Comparison of ENCODE assay signal across 1 cellular context in the genomic region with DNA sequence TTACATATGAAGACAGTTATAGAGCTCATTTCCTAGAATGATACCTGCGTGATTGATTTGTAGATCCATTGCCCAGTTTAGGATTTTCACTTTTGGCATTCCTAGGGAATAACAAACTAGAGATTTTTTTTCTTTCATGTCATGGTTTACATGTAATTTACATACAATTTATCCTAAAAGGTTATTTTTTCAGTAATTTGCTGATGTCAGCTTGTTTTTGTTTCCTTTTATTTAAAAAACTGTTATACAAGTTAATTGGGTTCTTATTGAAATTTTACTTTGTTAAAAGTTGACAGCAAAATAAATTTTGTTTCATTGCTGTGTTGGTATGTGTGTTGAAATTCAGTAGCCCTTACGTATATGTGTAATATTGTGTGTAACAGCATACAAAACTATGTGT.
TF ChIP-seq lines count a peak whose summit lies in the region.

No MANE protein-coding gene starts in this region.

TF ChIP-seq in K562, 482 proteins besides CTCF, POLR2A, EP300 and RAD21 (continued from another document):
- no peak for TF ChIP-seq MNT (conservative IDR thresholded peaks at IDR 0.05)
- TF ChIP-seq FOXJ3 (CRISPR knock-in tag; IDR thresholded peaks at IDR 0.05): no peak
- TF ChIP-seq FOXA1 (IDR thresholded peaks at IDR 0.05; ENCODE audit: borderline replicate concordance): no peak
- no peak for TF ChIP-seq GABPB1 (CRISPR knock-in tag; IDR thresholded peaks at IDR 0.05)
- TF ChIP-seq, protein P1, sequence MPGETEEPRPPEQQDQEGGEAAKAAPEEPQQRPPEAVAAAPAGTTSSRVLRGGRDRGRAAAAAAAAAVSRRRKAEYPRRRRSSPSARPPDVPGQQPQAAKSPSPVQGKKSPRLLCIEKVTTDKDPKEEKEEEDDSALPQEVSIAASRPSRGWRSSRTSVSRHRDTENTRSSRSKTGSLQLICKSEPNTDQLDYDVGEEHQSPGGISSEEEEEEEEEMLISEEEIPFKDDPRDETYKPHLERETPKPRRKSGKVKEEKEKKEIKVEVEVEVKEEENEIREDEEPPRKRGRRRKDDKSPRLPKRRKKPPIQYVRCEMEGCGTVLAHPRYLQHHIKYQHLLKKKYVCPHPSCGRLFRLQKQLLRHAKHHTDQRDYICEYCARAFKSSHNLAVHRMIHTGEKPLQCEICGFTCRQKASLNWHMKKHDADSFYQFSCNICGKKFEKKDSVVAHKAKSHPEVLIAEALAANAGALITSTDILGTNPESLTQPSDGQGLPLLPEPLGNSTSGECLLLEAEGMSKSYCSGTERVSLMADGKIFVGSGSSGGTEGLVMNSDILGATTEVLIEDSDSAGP (CRISPR knock-in tag; IDR thresholded peaks at IDR 0.05): no peak
- TF ChIP-seq FOXM1 (IDR thresholded peaks at IDR 0.05; ENCODE audit: low read depth): no peak
- TF ChIP-seq FOXM1 (CRISPR knock-in tag; IDR thresholded peaks at IDR 0.05; ENCODE audit: low read depth): no peak
- TF ChIP-seq, protein P2, sequence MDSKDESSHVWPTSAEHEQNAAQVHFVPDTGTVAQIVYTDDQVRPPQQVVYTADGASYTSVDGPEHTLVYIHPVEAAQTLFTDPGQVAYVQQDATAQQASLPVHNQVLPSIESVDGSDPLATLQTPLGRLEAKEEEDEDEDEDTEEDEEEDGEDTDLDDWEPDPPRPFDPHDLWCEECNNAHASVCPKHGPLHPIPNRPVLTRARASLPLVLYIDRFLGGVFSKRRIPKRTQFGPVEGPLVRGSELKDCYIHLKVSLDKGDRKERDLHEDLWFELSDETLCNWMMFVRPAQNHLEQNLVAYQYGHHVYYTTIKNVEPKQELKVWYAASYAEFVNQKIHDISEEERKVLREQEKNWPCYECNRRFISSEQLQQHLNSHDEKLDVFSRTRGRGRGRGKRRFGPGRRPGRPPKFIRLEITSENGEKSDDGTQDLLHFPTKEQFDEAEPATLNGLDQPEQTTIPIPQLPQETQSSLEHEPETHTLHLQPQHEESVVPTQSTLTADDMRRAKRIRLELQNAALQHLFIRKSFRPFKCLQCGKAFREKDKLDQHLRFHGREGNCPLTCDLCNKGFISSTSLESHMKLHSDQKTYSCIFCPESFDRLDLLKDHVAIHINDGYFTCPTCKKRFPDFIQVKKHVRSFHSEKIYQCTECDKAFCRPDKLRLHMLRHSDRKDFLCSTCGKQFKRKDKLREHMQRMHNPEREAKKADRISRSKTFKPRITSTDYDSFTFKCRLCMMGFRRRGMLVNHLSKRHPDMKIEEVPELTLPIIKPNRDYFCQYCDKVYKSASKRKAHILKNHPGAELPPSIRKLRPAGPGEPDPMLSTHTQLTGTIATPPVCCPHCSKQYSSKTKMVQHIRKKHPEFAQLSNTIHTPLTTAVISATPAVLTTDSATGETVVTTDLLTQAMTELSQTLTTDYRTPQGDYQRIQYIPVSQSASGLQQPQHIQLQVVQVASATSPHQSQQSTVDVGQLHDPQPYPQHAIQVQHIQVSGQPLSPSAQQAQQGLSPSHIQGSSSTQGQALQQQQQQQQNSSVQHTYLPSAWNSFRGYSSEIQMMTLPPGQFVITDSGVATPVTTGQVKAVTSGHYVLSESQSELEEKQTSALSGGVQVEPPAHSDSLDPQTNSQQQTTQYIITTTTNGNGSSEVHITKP (IDR thresholded peaks at IDR 0.05; ENCODE audit: partially characterized antibody): no peak
- peak; percentile 87 for TF ChIP-seq MAFG (tag; conservative IDR thresholded peaks at IDR 0.05)
- no peak for TF ChIP-seq FIP1L1 (IDR thresholded peaks at IDR 0.05; ENCODE audit: low read depth, low read length, poor library complexity, severe bottlenecking)
- TF ChIP-seq ZNF449 (CRISPR knock-in tag; IDR thresholded peaks at IDR 0.05): no peak
- peak; percentile 93 for TF ChIP-seq MAFF (IDR thresholded peaks at IDR 0.05; ENCODE audit: low read length)
- peak; percentile 90 for TF ChIP-seq C11orf30 (IDR thresholded peaks at IDR 0.05; ENCODE audit: low read depth)
- TF ChIP-seq POLR3G (IDR thresholded peaks at IDR 0.05; ENCODE audit: extremely low read depth, insufficient read length, insufficient replicate concordance): no peak
- no peak for TF ChIP-seq STAT5A (IDR thresholded peaks at IDR 0.05; ENCODE audit: borderline replicate concordance, low read length)
- TF ChIP-seq ZNF316 (IDR thresholded peaks at IDR 0.05): peak; percentile 97
- TF ChIP-seq NCOA1 (IDR thresholded peaks at IDR 0.05; ENCODE audit: low read depth): no peak
- TF ChIP-seq, protein P3, sequence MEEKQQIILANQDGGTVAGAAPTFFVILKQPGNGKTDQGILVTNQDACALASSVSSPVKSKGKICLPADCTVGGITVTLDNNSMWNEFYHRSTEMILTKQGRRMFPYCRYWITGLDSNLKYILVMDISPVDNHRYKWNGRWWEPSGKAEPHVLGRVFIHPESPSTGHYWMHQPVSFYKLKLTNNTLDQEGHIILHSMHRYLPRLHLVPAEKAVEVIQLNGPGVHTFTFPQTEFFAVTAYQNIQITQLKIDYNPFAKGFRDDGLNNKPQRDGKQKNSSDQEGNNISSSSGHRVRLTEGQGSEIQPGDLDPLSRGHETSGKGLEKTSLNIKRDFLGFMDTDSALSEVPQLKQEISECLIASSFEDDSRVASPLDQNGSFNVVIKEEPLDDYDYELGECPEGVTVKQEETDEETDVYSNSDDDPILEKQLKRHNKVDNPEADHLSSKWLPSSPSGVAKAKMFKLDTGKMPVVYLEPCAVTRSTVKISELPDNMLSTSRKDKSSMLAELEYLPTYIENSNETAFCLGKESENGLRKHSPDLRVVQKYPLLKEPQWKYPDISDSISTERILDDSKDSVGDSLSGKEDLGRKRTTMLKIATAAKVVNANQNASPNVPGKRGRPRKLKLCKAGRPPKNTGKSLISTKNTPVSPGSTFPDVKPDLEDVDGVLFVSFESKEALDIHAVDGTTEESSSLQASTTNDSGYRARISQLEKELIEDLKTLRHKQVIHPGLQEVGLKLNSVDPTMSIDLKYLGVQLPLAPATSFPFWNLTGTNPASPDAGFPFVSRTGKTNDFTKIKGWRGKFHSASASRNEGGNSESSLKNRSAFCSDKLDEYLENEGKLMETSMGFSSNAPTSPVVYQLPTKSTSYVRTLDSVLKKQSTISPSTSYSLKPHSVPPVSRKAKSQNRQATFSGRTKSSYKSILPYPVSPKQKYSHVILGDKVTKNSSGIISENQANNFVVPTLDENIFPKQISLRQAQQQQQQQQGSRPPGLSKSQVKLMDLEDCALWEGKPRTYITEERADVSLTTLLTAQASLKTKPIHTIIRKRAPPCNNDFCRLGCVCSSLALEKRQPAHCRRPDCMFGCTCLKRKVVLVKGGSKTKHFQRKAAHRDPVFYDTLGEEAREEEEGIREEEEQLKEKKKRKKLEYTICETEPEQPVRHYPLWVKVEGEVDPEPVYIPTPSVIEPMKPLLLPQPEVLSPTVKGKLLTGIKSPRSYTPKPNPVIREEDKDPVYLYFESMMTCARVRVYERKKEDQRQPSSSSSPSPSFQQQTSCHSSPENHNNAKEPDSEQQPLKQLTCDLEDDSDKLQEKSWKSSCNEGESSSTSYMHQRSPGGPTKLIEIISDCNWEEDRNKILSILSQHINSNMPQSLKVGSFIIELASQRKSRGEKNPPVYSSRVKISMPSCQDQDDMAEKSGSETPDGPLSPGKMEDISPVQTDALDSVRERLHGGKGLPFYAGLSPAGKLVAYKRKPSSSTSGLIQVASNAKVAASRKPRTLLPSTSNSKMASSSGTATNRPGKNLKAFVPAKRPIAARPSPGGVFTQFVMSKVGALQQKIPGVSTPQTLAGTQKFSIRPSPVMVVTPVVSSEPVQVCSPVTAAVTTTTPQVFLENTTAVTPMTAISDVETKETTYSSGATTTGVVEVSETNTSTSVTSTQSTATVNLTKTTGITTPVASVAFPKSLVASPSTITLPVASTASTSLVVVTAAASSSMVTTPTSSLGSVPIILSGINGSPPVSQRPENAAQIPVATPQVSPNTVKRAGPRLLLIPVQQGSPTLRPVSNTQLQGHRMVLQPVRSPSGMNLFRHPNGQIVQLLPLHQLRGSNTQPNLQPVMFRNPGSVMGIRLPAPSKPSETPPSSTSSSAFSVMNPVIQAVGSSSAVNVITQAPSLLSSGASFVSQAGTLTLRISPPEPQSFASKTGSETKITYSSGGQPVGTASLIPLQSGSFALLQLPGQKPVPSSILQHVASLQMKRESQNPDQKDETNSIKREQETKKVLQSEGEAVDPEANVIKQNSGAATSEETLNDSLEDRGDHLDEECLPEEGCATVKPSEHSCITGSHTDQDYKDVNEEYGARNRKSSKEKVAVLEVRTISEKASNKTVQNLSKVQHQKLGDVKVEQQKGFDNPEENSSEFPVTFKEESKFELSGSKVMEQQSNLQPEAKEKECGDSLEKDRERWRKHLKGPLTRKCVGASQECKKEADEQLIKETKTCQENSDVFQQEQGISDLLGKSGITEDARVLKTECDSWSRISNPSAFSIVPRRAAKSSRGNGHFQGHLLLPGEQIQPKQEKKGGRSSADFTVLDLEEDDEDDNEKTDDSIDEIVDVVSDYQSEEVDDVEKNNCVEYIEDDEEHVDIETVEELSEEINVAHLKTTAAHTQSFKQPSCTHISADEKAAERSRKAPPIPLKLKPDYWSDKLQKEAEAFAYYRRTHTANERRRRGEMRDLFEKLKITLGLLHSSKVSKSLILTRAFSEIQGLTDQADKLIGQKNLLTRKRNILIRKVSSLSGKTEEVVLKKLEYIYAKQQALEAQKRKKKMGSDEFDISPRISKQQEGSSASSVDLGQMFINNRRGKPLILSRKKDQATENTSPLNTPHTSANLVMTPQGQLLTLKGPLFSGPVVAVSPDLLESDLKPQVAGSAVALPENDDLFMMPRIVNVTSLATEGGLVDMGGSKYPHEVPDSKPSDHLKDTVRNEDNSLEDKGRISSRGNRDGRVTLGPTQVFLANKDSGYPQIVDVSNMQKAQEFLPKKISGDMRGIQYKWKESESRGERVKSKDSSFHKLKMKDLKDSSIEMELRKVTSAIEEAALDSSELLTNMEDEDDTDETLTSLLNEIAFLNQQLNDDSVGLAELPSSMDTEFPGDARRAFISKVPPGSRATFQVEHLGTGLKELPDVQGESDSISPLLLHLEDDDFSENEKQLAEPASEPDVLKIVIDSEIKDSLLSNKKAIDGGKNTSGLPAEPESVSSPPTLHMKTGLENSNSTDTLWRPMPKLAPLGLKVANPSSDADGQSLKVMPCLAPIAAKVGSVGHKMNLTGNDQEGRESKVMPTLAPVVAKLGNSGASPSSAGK (IDR thresholded peaks at IDR 0.05): no peak
- TF ChIP-seq MAFK (IDR thresholded peaks at IDR 0.05; ENCODE audit: low read length): peak; percentile 97
- TF ChIP-seq BACH1 (tag; IDR thresholded peaks at IDR 0.05): no peak
- TF ChIP-seq TAL1 (IDR thresholded peaks at IDR 0.05): no peak
